7 cellular contexts compared by ENCODE assay signal in genomic region chr12:50954789-50955188, GRCh38. TPM values are rescaled to one million over a fixed set of nuclear protein-coding genes. Genes with fewer than 3 reads are reported as not detected.
"Had no signal": no experiment of that assay in that cellular context is flagged by ENCODE, and none has a peak within 500 bp of the region (broad histone marks: within the 10 kb centered on the region; RNA-seq: fewer than 3 reads in every experiment).

No MANE protein-coding gene starts in this region.

RNA-seq across cellular contexts. Expression of gene HIGD1C, which starts 2.4 kb away (rescaled TPM):
- total RNA-seq: GM23248, GM23338, H1, H4, H7, H9, HFFc6 had no signal
- polyA plus RNA-seq: GM23248, GM23338, H1 had no signal
